23 cellular contexts compared by ENCODE assay signal in genomic region chr5:59335544-59335943, GRCh38.
A peak's percentile ranks its signal among the peaks of the same experiment; 100 is the strongest.
DNase-seq lines count a peak whose midpoint lies in the region; ATAC-seq and TF ChIP-seq lines count a peak whose summit lies in the region.
"Had no signal": no experiment of that assay in that cellular context is flagged by ENCODE, and none has a peak within 500 bp of the region (broad histone marks: within the 10 kb centered on the region; RNA-seq: fewer than 3 reads in every experiment).

No MANE protein-coding gene starts in this region.

- intact Hi-C loops in PC-3 (cut with micrococcal nuclease), result no loop called here
- intact Hi-C loops in right lobe of liver (cut with DNase I), result no loop called here

- H3K79me2 ChIP-seq in SK-N-SH (ENCODE audit: insufficient read depth) (no peaks in the 10 kb centered on the region), PC-3 (ENCODE audit: low read length) (no peaks in the 10 kb centered on the region)
- H3K79me2 ChIP-seq: hepatocyte had no signal

- H3K36me3 ChIP-seq in SK-N-SH (replicated peaks in 1 of 2; ENCODE audit: control insufficient read depth in 1 of 2, insufficient read depth in 2 of 2, low read length in 1 of 2) (no peaks in the 10 kb centered on the region), PC-3 (ENCODE audit: low read depth, low read length) (no peaks in the 10 kb centered on the region), right lobe of liver (no peaks in the 10 kb centered on the region)
- H3K36me3 ChIP-seq: uterus had no signal

- TF ChIP-seq CTCF in SK-N-SH (IDR thresholded peaks at IDR 0.05) (peak; percentile 13; the same call in 1 of the 2 replicates), PC-3 (conservative IDR thresholded peaks at IDR 0.05; ENCODE audit: low read depth, low read length) (peak; percentile 21; the same call in 1 of the 2 replicates), foreskin fibroblast (IDR thresholded peaks at IDR 0.05; ENCODE audit: low read depth, low read length) (peak; percentile 12), right lobe of liver (IDR thresholded peaks at IDR 0.05) (peak in 1 of 4 donors; percentile 14)

- TF ChIP-seq RAD21 in SK-N-SH (IDR thresholded peaks at IDR 0.05; ENCODE audit: low read length), result no peak

- H3K27ac ChIP-seq in SK-N-SH (ENCODE audit: low read depth in 2 of 2, low read length in 1 of 2), result no peak overlapping the region
- H3K27ac ChIP-seq in PC-3 (ENCODE audit: low read length), result no peak overlapping the region
- no peak overlapping the region for H3K27ac ChIP-seq in right lobe of liver
- H3K27ac ChIP-seq: epithelial cell of prostate, hepatocyte, psoas muscle, uterus had no signal

- H4K20me1 ChIP-seq in SK-N-SH (ENCODE audit: insufficient read depth) (no peaks in the 10 kb centered on the region), PC-3 (ENCODE audit: low read length) (no peaks in the 10 kb centered on the region)

- no peak for TF ChIP-seq POLR2A in right lobe of liver (IDR thresholded peaks at IDR 0.05)

- H3F3A ChIP-seq in SK-N-SH (replicated peaks; ENCODE audit: insufficient read depth) (no peaks in the 10 kb centered on the region), PC-3 (ENCODE audit: low read length, unreplicated experiment) (no peaks in the 10 kb centered on the region)

- no peak for TF ChIP-seq EP300 in SK-N-SH (IDR thresholded peaks at IDR 0.05; ENCODE audit: borderline replicate concordance in 1 of 2, low read depth in 1 of 2, low read length in 1 of 2)

- POLR2A ChIA-PET in SK-N-SH (lab: Yijun Ruan, JAX), result no interaction called here
- POLR2A ChIA-PET in PC-3 (lab: Charles Lee; ENCODE audit: unreplicated experiment), result no interaction called here

- H3K4me3 ChIP-seq in SK-N-SH (ENCODE audit: low read depth in 2 of 2, low read length in 1 of 2), result no peak overlapping the region
- H3K4me3 ChIP-seq in PC-3 (ENCODE audit: low read length), result no peak overlapping the region
- H3K4me3 ChIP-seq in foreskin fibroblast (ENCODE audit: low read depth in 1 of 2, low read length in 2 of 2), result no peak overlapping the region
- H3K4me3 ChIP-seq in right lobe of liver, result no peak overlapping the region
- H3K4me3 ChIP-seq: hepatocyte, psoas muscle, uterus had no signal

- CTCF ChIA-PET in SK-N-SH (lab: Yijun Ruan, JAX), result interaction anchor here (0.6 to 2.0 kb wide), 3 partner anchors 32 to 418 kb away, joined by 3 to 6 read pairs (median 3); no protein-coding TSS in a partner anchor
- CTCF ChIA-PET in PC-3 (lab: Charles Lee), result no interaction called here

- no TSS peak for BruUV-seq in PC-3 (replicated peaks; lab: Mats Ljungman, UMichigan)

- 96% methylated on average over 1 of the region's 1 CpG for WGBS in SK-N-SH (ENCODE audit: low lambda C conversion rate)
- WGBS in right lobe of liver (ENCODE audit: insufficient coverage, low coverage, low lambda C conversion rate, missing lambda C conversion rate), result 78% methylated on average over 1 of the region's 1 CpG

- H3K9me3 ChIP-seq in SK-N-SH, result no peaks in the 10 kb centered on the region
- H3K9me3 ChIP-seq in PC-3 (ENCODE audit: low read length), result no peaks in the 10 kb centered on the region
- no peaks in the 10 kb centered on the region for H3K9me3 ChIP-seq in right lobe of liver
- H3K9me3 ChIP-seq: psoas muscle, uterus had no signal

- H3K9me2 ChIP-seq in SK-N-SH, result no peaks in the 10 kb centered on the region
- H3K9me2 ChIP-seq in PC-3 (replicated peaks; ENCODE audit: low read length), result no peaks in the 10 kb centered on the region

- H3K9ac ChIP-seq in SK-N-SH (no peak overlapping the region), PC-3 (ENCODE audit: low read length) (no peak overlapping the region)

- H2AFZ ChIP-seq in SK-N-SH (ENCODE audit: low read depth) (no peak overlapping the region), PC-3 (ENCODE audit: low read length) (no peak overlapping the region)
- H2AFZ ChIP-seq: hepatocyte had no signal

- no peaks in the 10 kb centered on the region; a peak in 2 of 4 replicates for H3K4me1 ChIP-seq in SK-N-SH (ENCODE audit: control insufficient read depth in 1 of 2, insufficient read depth in 2 of 2, low read depth in 1 of 2, low read length in 1 of 2)
- no peaks in the 10 kb centered on the region for H3K4me1 ChIP-seq in PC-3 (ENCODE audit: insufficient read depth, low read length)
- H3K4me1 ChIP-seq in right lobe of liver, result no peaks in the 10 kb centered on the region
- H3K4me1 ChIP-seq: uterus had no signal

- H3K4me2 ChIP-seq in SK-N-SH (no peak overlapping the region), PC-3 (ENCODE audit: low read length) (no peak overlapping the region)
- H3K4me2 ChIP-seq: hepatocyte had no signal

- no peak for ATAC-seq in SK-N-SH treated with all-trans-retinoic acid at 6 μM for 48 hours
- ATAC-seq in PC-3, result no peak
- ATAC-seq in right lobe of liver, result no peak
- ATAC-seq: activated CD8-positive, alpha-beta T cell treated with anti-CD3 and anti-CD28 coated beads for 36 hours; naive thymus-derived CD4-positive, alpha-beta T cell; psoas muscle had no signal

- H3K27me3 ChIP-seq in SK-N-SH (ENCODE audit: insufficient read depth) (no peaks in the 10 kb centered on the region), PC-3 (ENCODE audit: low read length) (no peaks in the 10 kb centered on the region), right lobe of liver (no peaks in the 10 kb centered on the region)
- H3K27me3 ChIP-seq: hepatocyte, uterus had no signal

- no peak for DNase-seq in SK-N-SH
- no peak for DNase-seq in PC-3
- no peak for DNase-seq in foreskin fibroblast
- peak; percentile 16 for DNase-seq in putamen (ENCODE audit: low spot score)
- DNase-seq in SW480 (ENCODE audit: low spot score), result no peak
- no peak for DNase-seq in NK-92 treated with Interleukin-12 subunit alpha and Interleukin-12 subunit beta, amount 100 ng/mL, for 24 hours (lab: John Stamatoyannopoulos, UW)
- no peak for DNase-seq in right lobe of liver
- DNase-seq: 8988T; activated CD8-positive, alpha-beta T cell treated with anti-CD3 and anti-CD28 coated beads for 36 hours; activated effector memory CD4-positive, alpha-beta T cell treated with Interleukin-2 at 50 U/mL for 16 hours; activated naive CD8-positive, alpha-beta T cell treated with anti-CD3 and anti-CD28 coated beads, Interleukin-2, amount 10 ng/mL, durations not matched to agents 7 days and 5 days; activated T-cell treated with anti-CD3 and anti-CD28 coated beads for 4 hours; CD4-positive, alpha-beta memory T cell; naive thymus-derived CD4-positive, alpha-beta T cell; NCI-H1092; NCI-H1694 treated with DMSO at 0.1 percent for 48 hours; NCI-H2171; NCI-H524 treated with DMSO at 0.1 percent for 48 hours; psoas muscle; uterus had no signal

TF ChIP-seq in SK-N-SH, 30 proteins besides CTCF, POLR2A, EP300 and RAD21:
- no peak for TF ChIP-seq GABPA (IDR thresholded peaks at IDR 0.05; ENCODE audit: low read depth)
- TF ChIP-seq POLR2AphosphoS5 (IDR thresholded peaks at IDR 0.05; ENCODE audit: low read depth, low read length), result no peak
- TF ChIP-seq EZH2phosphoT487 (IDR thresholded peaks at IDR 0.05; ENCODE audit: borderline replicate concordance, low read depth), result no peak
- TF ChIP-seq MAX (IDR thresholded peaks at IDR 0.05; ENCODE audit: low read depth), result no peak
- no peak for TF ChIP-seq PBX3 (IDR thresholded peaks at IDR 0.05)

TF ChIP-seq in SK-N-SH treated with all-trans-retinoic acid at 6 μM for 48 hours, 23 proteins besides CTCF, POLR2A, EP300 and RAD21:
- TF ChIP-seq ZNF70 (CRISPR knock-in tag; IDR thresholded peaks at IDR 0.05), result no peak
- TF ChIP-seq ZNF565 (CRISPR knock-in tag; conservative IDR thresholded peaks at IDR 0.05; ENCODE audit: low read depth), result no peak
- no peak for TF ChIP-seq GLIS3 (CRISPR knock-in tag; IDR thresholded peaks at IDR 0.05)
- TF ChIP-seq CSRNP3 (CRISPR knock-in tag; IDR thresholded peaks at IDR 0.05), result no peak
- TF ChIP-seq TOX (CRISPR knock-in tag; IDR thresholded peaks at IDR 0.05; ENCODE audit: borderline replicate concordance), result no peak
- TF ChIP-seq TSHZ2 (CRISPR knock-in tag; IDR thresholded peaks at IDR 0.05), result no peak
- no peak for TF ChIP-seq ISL1 (CRISPR knock-in tag; IDR thresholded peaks at IDR 0.05)
- no peak for TF ChIP-seq ZNF8 (CRISPR knock-in tag; IDR thresholded peaks at IDR 0.05)
- no peak for TF ChIP-seq PPARA (CRISPR knock-in tag; IDR thresholded peaks at IDR 0.05; ENCODE audit: borderline replicate concordance)
- no peak for TF ChIP-seq CSDC2 (CRISPR knock-in tag; IDR thresholded peaks at IDR 0.05)
